16 cellular contexts compared by ENCODE assay signal in the genomic region with DNA sequence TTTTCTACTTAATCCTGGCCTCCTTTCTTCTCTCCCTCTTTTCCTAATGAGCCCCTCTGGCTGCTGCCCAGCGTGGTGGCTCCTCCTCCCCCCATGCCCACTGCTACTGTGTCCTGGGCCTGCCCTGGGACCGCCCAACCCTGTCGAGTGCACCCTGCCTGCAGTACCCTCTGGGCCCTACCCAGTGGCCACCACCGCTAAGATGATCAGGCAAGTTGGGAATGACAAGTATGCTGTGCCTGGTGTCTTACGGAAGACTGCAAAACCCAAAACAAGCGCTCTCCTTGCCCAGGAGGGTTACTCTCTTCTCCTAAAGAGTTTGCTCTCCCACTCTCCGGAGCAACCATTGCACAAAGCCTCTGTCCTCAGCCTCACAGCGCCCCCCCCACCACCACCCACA.
A peak's percentile ranks its signal among the peaks of the same experiment; 100 is the strongest.
DNase-seq lines count a peak whose midpoint lies in the region; ATAC-seq and TF ChIP-seq lines count a peak whose summit lies in the region.
"Had no signal": no experiment of that assay in that cellular context is flagged by ENCODE, and none has a peak within 500 bp of the region (broad histone marks: within the 10 kb centered on the region; RNA-seq: fewer than 3 reads in every experiment).

No MANE protein-coding gene starts in this region.

- TF ChIP-seq CTCF in GM23338 (conservative IDR thresholded peaks at IDR 0.05; ENCODE audit: low read depth in 2 of 2) = no peak
- TF ChIP-seq CTCF in choroid plexus epithelial cell (conservative IDR thresholded peaks at IDR 0.05; ENCODE audit: low read depth, low read length) = no peak
- peak; percentile 11 for TF ChIP-seq CTCF in osteocyte (IDR thresholded peaks at IDR 0.05)
- TF ChIP-seq CTCF in OCI-LY7 (conservative IDR thresholded peaks at IDR 0.05; ENCODE audit: low read length) = no peak

- H3K27ac ChIP-seq in GM23338 (ENCODE audit: low read depth) (no peak overlapping the region), OCI-LY7 (ENCODE audit: low read depth, low read length, poor library complexity, severe bottlenecking) (no peak overlapping the region)
- H3K27ac ChIP-seq: C4-2B, KMS-11, SK-N-MC had no signal

- H4K20me1 ChIP-seq in GM23338 (replicated peaks; ENCODE audit: insufficient read depth) (no peaks in the 10 kb centered on the region), OCI-LY7 (ENCODE audit: insufficient read depth, low read length) (no peaks in the 10 kb centered on the region)

- H3K36me3 Mint-ChIP-seq in GM23338 (ENCODE audit: low read depth) = no peaks in the 10 kb centered on the region
- no peaks in the 10 kb centered on the region for H3K36me3 Mint-ChIP-seq in osteocyte (ENCODE audit: unreplicated experiment)

- intact Hi-C loops in OCI-LY7 (cut with micrococcal nuclease; ENCODE audit: unreplicated experiment) = no loop called here

- TF ChIP-seq POLR2A in erythroblast (IDR thresholded peaks at IDR 0.05; ENCODE audit: low read length) = no peak

- H3K4me3 Mint-ChIP-seq in GM23338 (no peak overlapping the region), osteocyte (ENCODE audit: unreplicated experiment) (peak overlapping the region; percentile 43)
- H3K4me3 Mint-ChIP-seq: H9 had no signal

- POLR2A ChIA-PET in OCI-LY7 (lab: Charles Lee) = no interaction called here

- ATAC-seq in GM23338 = peak; percentile 57
- ATAC-seq in HG03342 (IDR thresholded peaks at IDR 0.05; ENCODE audit: unreplicated experiment) = no peak

- no peaks in the 10 kb centered on the region for H3K9me3 ChIP-seq in OCI-LY7 (ENCODE audit: low read length)

- BruUV-seq in OCI-LY7 (replicated peaks; lab: Mats Ljungman, UMichigan) = no TSS peak

- no peaks in the 10 kb centered on the region for H3F3A ChIP-seq in GM23338 (replicated peaks; ENCODE audit: low read depth)

- H3K9me3 Mint-ChIP-seq in GM23338 = no peaks in the 10 kb centered on the region; the same call in 2 of the 3 replicates
- no peaks in the 10 kb centered on the region for H3K9me3 Mint-ChIP-seq in osteocyte (ENCODE audit: unreplicated experiment)
- H3K9me3 Mint-ChIP-seq: H9 had no signal

- H3K27me3 Mint-ChIP-seq in GM23338 (ENCODE audit: insufficient read depth, low read depth, poor library complexity) = peaks cover 9% of the 10 kb centered on the region
- H3K27me3 Mint-ChIP-seq in osteocyte (ENCODE audit: unreplicated experiment) = no peaks in the 10 kb centered on the region

- no peaks in the 10 kb centered on the region for H3K27me3 ChIP-seq in GM23338 (ENCODE audit: insufficient read depth)

- CTCF ChIA-PET in OCI-LY7 (lab: Charles Lee; ENCODE audit: unreplicated experiment) = no interaction called here

- H3K36me3 ChIP-seq in GM23338 (ENCODE audit: insufficient read depth) (no peaks in the 10 kb centered on the region), OCI-LY7 (ENCODE audit: insufficient read depth, low read length) (no peaks in the 10 kb centered on the region)

- H3K79me2 ChIP-seq in GM23338 (replicated peaks; ENCODE audit: insufficient read depth) (no peaks in the 10 kb centered on the region), OCI-LY7 (ENCODE audit: insufficient read depth, low read depth, low read length) (no peaks in the 10 kb centered on the region)

- peak; percentile 43 for DNase-seq in EH (ENCODE audit: low read depth)
- no peak for DNase-seq in GM23338 (ENCODE audit: low spot score)
- DNase-seq in choroid plexus epithelial cell (ENCODE audit: low read depth) = peak; percentile 37
- peak; percentile 89 for DNase-seq in osteocyte (ENCODE audit: extremely low spot score, unreplicated experiment)
- no peak for DNase-seq in stimulated activated CD4-positive, alpha-beta T cell treated with anti-CD3 and anti-CD28 coated beads, Interleukin-2, amount 100 ng/mL, for 24 hours
- DNase-seq in erythroblast (lab: John Stamatoyannopoulos, UW) = no peak
- no peak for DNase-seq in OCI-LY7 (ENCODE audit: low spot score)
- DNase-seq: H9, NCI-H1048, NCI-H2081 treated with DMSO at 0.1 percent for 48 hours, NCI-H524, Right ventricle myocardium superior had no signal

- no peak overlapping the region for H3K4me2 ChIP-seq in GM23338
- no peak overlapping the region for H3K4me2 ChIP-seq in OCI-LY7 (ENCODE audit: low read length)
- H3K4me2 ChIP-seq: KMS-11 had no signal

- H3K9me2 ChIP-seq in GM23338 (ENCODE audit: insufficient read depth) = peaks cover 11% of the 10 kb centered on the region; the same call in 1 of the 2 replicates
- no peaks in the 10 kb centered on the region for H3K9me2 ChIP-seq in OCI-LY7 (ENCODE audit: insufficient read depth, low read length)

- H3K27ac Mint-ChIP-seq in GM23338 = no peak overlapping the region
- peak overlapping the region; percentile 92 for H3K27ac Mint-ChIP-seq in osteocyte (ENCODE audit: unreplicated experiment)
- H3K27ac Mint-ChIP-seq: H9 had no signal

- H3K4me1 ChIP-seq in GM23338 (ENCODE audit: insufficient read depth) = peaks cover 7% of the 10 kb centered on the region; the same call in 1 of the 2 replicates
- H3K4me1 ChIP-seq in OCI-LY7 (ENCODE audit: insufficient read depth, low read length, poor library complexity, severe bottlenecking) = no peaks in the 10 kb centered on the region

- H3K4me3 ChIP-seq in GM23338 = no peak overlapping the region
- no peak overlapping the region for H3K4me3 ChIP-seq in choroid plexus epithelial cell (ENCODE audit: low read depth, low read length)
- no peak overlapping the region for H3K4me3 ChIP-seq in OCI-LY7 (ENCODE audit: low read depth, low read length, poor library complexity, severe bottlenecking)
- H3K4me3 ChIP-seq: SK-N-MC had no signal

- no peak overlapping the region for H2AFZ ChIP-seq in GM23338
- H2AFZ ChIP-seq in OCI-LY7 (ENCODE audit: low read length) = no peak overlapping the region

- H3K4me1 Mint-ChIP-seq in GM23338 (peaks cover 12% of the 10 kb centered on the region), osteocyte (ENCODE audit: unreplicated experiment) (peaks cover 60% of the 10 kb centered on the region)

TF ChIP-seq in GM23338, 12 proteins besides CTCF, POLR2A, EP300 and RAD21 (continues in another document):
- TF ChIP-seq EZH2 (IDR thresholded peaks at IDR 0.05; ENCODE audit: low read depth, unreplicated experiment) (no peak), NANOG (IDR thresholded peaks at IDR 0.05; ENCODE audit: borderline replicate concordance) (no peak)
- TF ChIP-seq, protein P1, sequence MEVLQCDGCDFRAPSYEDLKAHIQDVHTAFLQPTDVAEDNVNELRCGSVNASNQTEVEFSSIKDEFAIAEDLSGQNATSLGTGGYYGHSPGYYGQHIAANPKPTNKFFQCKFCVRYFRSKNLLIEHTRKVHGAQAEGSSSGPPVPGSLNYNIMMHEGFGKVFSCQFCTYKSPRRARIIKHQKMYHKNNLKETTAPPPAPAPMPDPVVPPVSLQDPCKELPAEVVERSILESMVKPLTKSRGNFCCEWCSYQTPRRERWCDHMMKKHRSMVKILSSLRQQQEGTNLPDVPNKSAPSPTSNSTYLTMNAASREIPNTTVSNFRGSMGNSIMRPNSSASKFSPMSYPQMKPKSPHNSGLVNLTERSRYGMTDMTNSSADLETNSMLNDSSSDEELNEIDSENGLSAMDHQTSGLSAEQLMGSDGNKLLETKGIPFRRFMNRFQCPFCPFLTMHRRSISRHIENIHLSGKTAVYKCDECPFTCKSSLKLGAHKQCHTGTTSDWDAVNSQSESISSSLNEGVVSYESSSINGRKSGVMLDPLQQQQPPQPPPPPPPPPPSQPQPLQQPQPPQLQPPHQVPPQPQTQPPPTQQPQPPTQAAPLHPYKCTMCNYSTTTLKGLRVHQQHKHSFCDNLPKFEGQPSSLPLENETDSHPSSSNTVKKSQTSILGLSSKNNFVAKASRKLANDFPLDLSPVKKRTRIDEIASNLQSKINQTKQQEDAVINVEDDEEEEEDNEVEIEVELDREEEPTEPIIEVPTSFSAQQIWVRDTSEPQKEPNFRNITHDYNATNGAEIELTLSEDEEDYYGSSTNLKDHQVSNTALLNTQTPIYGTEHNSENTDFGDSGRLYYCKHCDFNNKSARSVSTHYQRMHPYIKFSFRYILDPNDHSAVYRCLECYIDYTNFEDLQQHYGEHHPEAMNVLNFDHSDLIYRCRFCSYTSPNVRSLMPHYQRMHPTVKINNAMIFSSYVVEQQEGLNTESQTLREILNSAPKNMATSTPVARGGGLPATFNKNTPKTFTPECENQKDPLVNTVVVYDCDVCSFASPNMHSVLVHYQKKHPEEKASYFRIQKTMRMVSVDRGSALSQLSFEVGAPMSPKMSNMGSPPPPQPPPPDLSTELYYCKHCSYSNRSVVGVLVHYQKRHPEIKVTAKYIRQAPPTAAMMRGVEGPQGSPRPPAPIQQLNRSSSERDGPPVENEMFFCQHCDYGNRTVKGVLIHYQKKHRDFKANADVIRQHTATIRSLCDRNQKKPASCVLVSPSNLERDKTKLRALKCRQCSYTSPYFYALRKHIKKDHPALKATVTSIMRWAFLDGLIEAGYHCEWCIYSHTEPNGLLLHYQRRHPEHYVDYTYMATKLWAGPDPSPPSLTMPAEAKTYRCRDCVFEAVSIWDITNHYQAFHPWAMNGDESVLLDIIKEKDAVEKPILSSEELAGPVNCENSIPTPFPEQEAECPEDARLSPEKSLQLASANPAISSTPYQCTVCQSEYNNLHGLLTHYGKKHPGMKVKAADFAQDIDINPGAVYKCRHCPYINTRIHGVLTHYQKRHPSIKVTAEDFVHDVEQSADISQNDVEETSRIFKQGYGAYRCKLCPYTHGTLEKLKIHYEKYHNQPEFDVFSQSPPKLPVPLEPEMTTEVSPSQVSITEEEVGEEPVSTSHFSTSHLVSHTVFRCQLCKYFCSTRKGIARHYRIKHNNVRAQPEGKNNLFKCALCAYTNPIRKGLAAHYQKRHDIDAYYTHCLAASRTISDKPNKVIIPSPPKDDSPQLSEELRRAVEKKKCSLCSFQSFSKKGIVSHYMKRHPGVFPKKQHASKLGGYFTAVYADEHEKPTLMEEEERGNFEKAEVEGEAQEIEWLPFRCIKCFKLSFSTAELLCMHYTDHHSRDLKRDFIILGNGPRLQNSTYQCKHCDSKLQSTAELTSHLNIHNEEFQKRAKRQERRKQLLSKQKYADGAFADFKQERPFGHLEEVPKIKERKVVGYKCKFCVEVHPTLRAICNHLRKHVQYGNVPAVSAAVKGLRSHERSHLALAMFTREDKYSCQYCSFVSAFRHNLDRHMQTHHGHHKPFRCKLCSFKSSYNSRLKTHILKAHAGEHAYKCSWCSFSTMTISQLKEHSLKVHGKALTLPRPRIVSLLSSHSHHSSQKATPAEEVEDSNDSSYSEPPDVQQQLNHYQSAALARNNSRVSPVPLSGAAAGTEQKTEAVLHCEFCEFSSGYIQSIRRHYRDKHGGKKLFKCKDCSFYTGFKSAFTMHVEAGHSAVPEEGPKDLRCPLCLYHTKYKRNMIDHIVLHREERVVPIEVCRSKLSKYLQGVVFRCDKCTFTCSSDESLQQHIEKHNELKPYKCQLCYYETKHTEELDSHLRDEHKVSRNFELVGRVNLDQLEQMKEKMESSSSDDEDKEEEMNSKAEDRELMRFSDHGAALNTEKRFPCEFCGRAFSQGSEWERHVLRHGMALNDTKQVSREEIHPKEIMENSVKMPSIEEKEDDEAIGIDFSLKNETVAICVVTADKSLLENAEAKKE (CRISPR knock-in tag; IDR thresholded peaks at IDR 0.05) = no peak

Comparison
In these comparisons a context has a peak if more than half of its experiments do, and no peak if none do; other contexts are left out.
1. DNase-seq: peak in EH (single experiment), choroid plexus epithelial cell (single experiment) and osteocyte (single experiment); none in GM23338 (single experiment), stimulated activated CD4-positive, alpha-beta T cell treated with anti-CD3 and anti-CD28 coated beads, Interleukin-2, amount 100 ng/mL, for 24 hours (0 of 2), erythroblast (0 of 2) and OCI-LY7 (single experiment).